ENCODE assay signal across 8 cellular contexts in the genomic region with DNA sequence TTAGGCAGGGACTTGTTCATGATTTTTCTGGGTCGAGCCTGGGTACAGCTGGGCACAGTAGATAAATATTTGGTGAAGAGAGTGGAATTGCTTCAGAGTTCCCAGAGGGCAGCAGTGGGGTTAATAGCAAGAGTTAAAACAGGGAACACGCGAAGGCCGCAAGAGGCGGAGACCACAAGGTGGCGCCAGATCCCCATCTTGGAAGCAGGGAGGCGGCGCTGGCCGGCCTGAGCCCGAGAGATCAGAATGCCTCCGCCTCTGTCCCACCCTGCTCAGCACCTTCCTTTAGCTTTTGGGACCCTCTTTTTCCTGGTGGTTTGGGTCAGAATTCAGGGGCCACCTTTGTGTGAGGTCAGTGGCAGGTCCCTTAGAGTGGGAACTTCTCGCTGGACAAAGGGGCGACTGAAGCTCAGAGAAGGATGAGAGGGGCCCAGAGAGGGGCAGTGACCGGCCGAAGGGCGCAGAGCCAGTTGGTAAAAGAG. TPM values are rescaled to one million over a fixed set of nuclear protein-coding genes. Genes with fewer than 3 reads are reported as not detected.
DNase-seq lines count a peak whose midpoint lies in the region; ATAC-seq, FAIRE-seq and TF ChIP-seq lines count a peak whose summit lies in the region.

No MANE protein-coding gene starts in this region.

- H3K9ac ChIP-seq in keratinocyte (ENCODE audit: control insufficient read depth, extremely low read depth, insufficient read depth, low read length), result no peak overlapping the region

- H3K27ac ChIP-seq in keratinocyte (ENCODE audit: control insufficient read depth, insufficient read depth, low read length), result no peak overlapping the region

- no peaks in the 10 kb centered on the region for H3K9me1 ChIP-seq in keratinocyte (ENCODE audit: control insufficient read depth, extremely low read depth, insufficient read depth, low read length)

- CTCF ChIA-PET in AG04449 (lab: Yijun Ruan, JAX) (interaction anchor here (0.6 to 13.4 kb wide), 55 partner anchors 8 to 329 kb away, joined by 3 to 669 read pairs (median 5); partner anchors contain the start of gene RCC2), WTC11 (lab: Charles Lee) (interaction anchor here (0.6 to 2.5 kb wide), 34 partner anchors 9 to 505 kb away, joined by 3 to 53 read pairs (median 4); partner anchors contain the start of gene PADI3)

- POLR2A ChIA-PET in AG04449 (lab: Yijun Ruan, JAX), result interaction anchor here (0.8 kb wide), 1 partner anchor 109 kb away, joined by 3 read pairs; no protein-coding TSS in a partner anchor
- POLR2A ChIA-PET in WTC11 (lab: Charles Lee), result no interaction called here

- H3K9me3 ChIP-seq in keratinocyte (ENCODE audit: control insufficient read depth, low read depth, low read length), result no peaks in the 10 kb centered on the region

- H4K20me1 ChIP-seq in keratinocyte (ENCODE audit: control insufficient read depth, extremely low read depth, insufficient read depth, low read length), result no peaks in the 10 kb centered on the region

- in situ Hi-C loops in T47D (cut with HindIII; ENCODE audit: low pct_unique_long_range_greater_than_20kb, low sequenced_read_pairs), result no loop called here

- DNase-seq in AG04449 (ENCODE audit: low read depth, low spot score) (no peak), NCI-H2107 treated with DMSO at 0.1 percent for 48 hours (lab: John Stamatoyannopoulos, UW; ENCODE audit: unreplicated experiment) (peak; percentile 32), WTC11 (ENCODE audit: low spot score) (peak; percentile 96), T47D (ENCODE audit: low read depth in 1 of 2, low spot score in 1 of 2) (peak; percentile 61 to 78), keratinocyte (ENCODE audit: low read depth, low spot score) (peak; percentile 42)
- DNase-seq in stimulated activated CD4-positive, alpha-beta T cell treated with anti-CD3 and anti-CD28 coated beads, Interleukin-1b, Interleukin-23, amount 100 ng/mL, for 1 hour (ENCODE audit: low read depth in 2 of 2), result peak; percentile 65 to 82

- H3K4me3 ChIP-seq in AG04449 (ENCODE audit: low read depth, low read length) (no peak overlapping the region), keratinocyte (ENCODE audit: control insufficient read depth in 2 of 3, extremely low read depth in 1 of 3, insufficient read depth in 2 of 3, low read depth in 1 of 3, low read length in 3 of 3) (no peak overlapping the region)

- peaks cover 27% of the 10 kb centered on the region for H3K4me1 ChIP-seq in keratinocyte (ENCODE audit: control insufficient read depth, extremely low read depth, insufficient read depth, low read length)

- no peaks in the 10 kb centered on the region for H3K36me3 Mint-ChIP-seq in WTC11

- no peak overlapping the region for H3K4me2 ChIP-seq in keratinocyte (ENCODE audit: control insufficient read depth, extremely low read depth, insufficient read depth, low read depth, low read length)

- peak overlapping the region; percentile 16 for H2AFZ ChIP-seq in keratinocyte (ENCODE audit: control insufficient read depth, low read length)

- no peaks in the 10 kb centered on the region for H3K9me3 Mint-ChIP-seq in WTC11

- peak; percentile 40 for ATAC-seq in GM18861 (IDR thresholded peaks at IDR 0.05; ENCODE audit: unreplicated experiment)
- peak; percentile 84 for ATAC-seq in WTC11
- ATAC-seq in HG03097 (IDR thresholded peaks at IDR 0.05; ENCODE audit: low FRiP score, unreplicated experiment), result no peak

- H3K27me3 Mint-ChIP-seq in WTC11 (ENCODE audit: low read depth), result peaks cover 7% of the 10 kb centered on the region; the same call in 1 of the 2 replicates

- FAIRE-seq in keratinocyte (lab: Jason Lieb, UNC), result peak; percentile 13

- TF ChIP-seq CTCF in AG04449 (IDR thresholded peaks at IDR 0.05; ENCODE audit: insufficient read depth, low read length, missing control alignments) (peak; percentile 97), WTC11 (IDR thresholded peaks at IDR 0.05) (peak; percentile 96), keratinocyte (optimal IDR thresholded peaks at IDR 0.05 in 1 of 3, IDR thresholded peaks at IDR 0.05 in 1 of 3, conservative IDR thresholded peaks at IDR 0.05 in 1 of 3; ENCODE audit: extremely low read depth in 1 of 3, insufficient read depth in 2 of 3, low read length in 3 of 3) (peak; percentile 84 to 97 (median 95))

- H3K79me2 ChIP-seq in keratinocyte (ENCODE audit: control insufficient read depth, insufficient read depth, low read length), result no peaks in the 10 kb centered on the region

- no peaks in the 10 kb centered on the region for H3K36me3 ChIP-seq in keratinocyte (ENCODE audit: control insufficient read depth in 2 of 2, extremely low read depth in 1 of 2, insufficient read depth in 2 of 2, low read length in 2 of 2)

- dilution Hi-C loops in keratinocyte (cut with MboI; ENCODE audit: extremely low pct_ligation_motif_present, low sequenced_read_pairs), result no loop called here

- peaks cover 39% of the 10 kb centered on the region for H3K4me1 Mint-ChIP-seq in WTC11

- H3K4me3 Mint-ChIP-seq in WTC11, result no peak overlapping the region

- no peaks in the 10 kb centered on the region for H3K27me3 ChIP-seq in keratinocyte (ENCODE audit: control insufficient read depth, extremely low read depth, insufficient read depth, low read length)

- peak overlapping the region; percentile 79; the same call in 1 of the 2 replicates for H3K27ac Mint-ChIP-seq in WTC11

TF ChIP-seq in WTC11, 78 proteins besides CTCF, POLR2A, EP300 and RAD21:
- no peak for TF ChIP-seq SOX15 (CRISPR knock-in tag; IDR thresholded peaks at IDR 0.05)
- TF ChIP-seq FOXK1 (CRISPR knock-in tag; IDR thresholded peaks at IDR 0.05), result no peak
- TF ChIP-seq ETV6 (CRISPR knock-in tag; IDR thresholded peaks at IDR 0.05), result 0 out of 2 replicates have a peak, but pooled peaks have one; percentile 32
- TF ChIP-seq PRRX2 (CRISPR knock-in tag; IDR thresholded peaks at IDR 0.05), result no peak

RNA-seq across cellular contexts. Expression of gene PADI2, which starts 6.5 kb away (rescaled TPM):
- 3.8 to 5.1 TPM (median 4.4 TPM) in 3 replicates for total RNA-seq in WTC11 (2021)
- 0.09 to 0.23 TPM (median 0.13 TPM) in 3 replicates for polyA plus RNA-seq in keratinocyte
- not detected for polyA plus RNA-seq in keratinocyte (2011; ENCODE audit: low read depth)
- polyA plus RNA-seq in keratinocyte (2011; cell fraction: cytosol; rRNA removed), result 0.12 and 0.16 TPM in 2 replicates
- polyA plus RNA-seq in keratinocyte (2011; cell fraction: nucleus; rRNA removed), result 0.20 TPM in 2 replicates
- polyA plus RNA-seq in keratinocyte (2012; ENCODE audit: low replicate concordance), result 0.07 and 0.21 TPM in 2 replicates
- 0.13 to 0.69 TPM (median 0.35 TPM) in 3 replicates for polyA minus RNA-seq in keratinocyte
- not detected for polyA minus RNA-seq in keratinocyte (2011; cell fraction: cytosol; rRNA and poly(A)+ RNA removed)
- polyA minus RNA-seq in keratinocyte (2011; cell fraction: nucleus; rRNA and poly(A)+ RNA removed), result 0.21 and 0.31 TPM in 2 replicates
